ENCODE assay signal across 24 cellular contexts in genomic region chr1:20611652-20612051, GRCh38. TPM values are rescaled to one million over a fixed set of nuclear protein-coding genes. Genes with fewer than 3 reads are reported as not detected.
"Had no signal": no experiment of that assay in that cellular context is flagged by ENCODE, and none has a peak within 500 bp of the region (broad histone marks: within the 10 kb centered on the region; RNA-seq: fewer than 3 reads in every experiment).

No MANE protein-coding gene starts in this region.

- H3K4me3 Mint-ChIP-seq: activated naive CD8-positive, alpha-beta T cell; naive thymus-derived CD8-positive, alpha-beta T cell; neural crest cell had no signal

- H3K4me3 ChIP-seq: gastroesophageal sphincter, hepatocyte, psoas muscle, sigmoid colon, suprapubic skin, tibial artery had no signal

- H3K27ac Mint-ChIP-seq: activated naive CD8-positive, alpha-beta T cell; naive thymus-derived CD8-positive, alpha-beta T cell had no signal

- H3K9me3 Mint-ChIP-seq: naive thymus-derived CD8-positive, alpha-beta T cell; neural crest cell had no signal

- H3K4me1 Mint-ChIP-seq: naive thymus-derived CD8-positive, alpha-beta T cell had no signal

- H3K27ac ChIP-seq: gastroesophageal sphincter, hepatocyte, parathyroid adenoma, psoas muscle, sigmoid colon, suprapubic skin, tibial artery had no signal

- H3K9me3 ChIP-seq: gastroesophageal sphincter, psoas muscle, sigmoid colon, suprapubic skin, tibial artery had no signal

- H3K36me3 ChIP-seq: gastroesophageal sphincter, sigmoid colon, suprapubic skin, tibial artery had no signal

- DNase-seq: activated CD4-positive, alpha-beta T cell treated with anti-CD3 and anti-CD28 coated beads for 4 hours; activated CD4-positive, alpha-beta T cell treated with anti-CD3 and anti-CD28 coated beads, Interleukin-2, amount 50 U/mL, for 4 hours; activated effector memory CD4-positive, alpha-beta T cell treated with Interleukin-2 at 50 U/mL for 16 hours; activated naive CD4-positive, alpha-beta T cell treated with Interleukin-2 at 50 U/mL for 16 hours; anterior cingulate cortex; effector CD8-positive, alpha-beta T cell; left cardiac atrium; left ventricle myocardium superior; midbrain; naive thymus-derived CD8-positive, alpha-beta T cell; occipital lobe; psoas muscle; sigmoid colon; small intestine; stimulated activated naive CD4-positive, alpha-beta T cell; tibial artery had no signal

- H3K27me3 ChIP-seq: gastroesophageal sphincter, hepatocyte, sigmoid colon, suprapubic skin had no signal

- H3K36me3 Mint-ChIP-seq: activated naive CD8-positive, alpha-beta T cell; naive thymus-derived CD8-positive, alpha-beta T cell had no signal

- ATAC-seq: gastroesophageal sphincter; left cardiac atrium; left ventricle myocardium superior; naive thymus-derived CD8-positive, alpha-beta T cell; psoas muscle had no signal

RNA-seq across cellular contexts. Expression of gene CDA, which starts 22.8 kb away (rescaled TPM):
- total RNA-seq: naive thymus-derived CD8-positive, alpha-beta T cell; neural crest cell; occipital lobe had no signal

RNA-seq across cellular contexts. Expression of gene FAM43B, which starts 59.3 kb away (rescaled TPM):
- total RNA-seq: dermis microvascular lymphatic vessel endothelial cell; lung microvascular endothelial cell; naive thymus-derived CD8-positive, alpha-beta T cell had no signal
